Comparison of ENCODE assay signal across 37 cellular contexts in the genomic region with DNA sequence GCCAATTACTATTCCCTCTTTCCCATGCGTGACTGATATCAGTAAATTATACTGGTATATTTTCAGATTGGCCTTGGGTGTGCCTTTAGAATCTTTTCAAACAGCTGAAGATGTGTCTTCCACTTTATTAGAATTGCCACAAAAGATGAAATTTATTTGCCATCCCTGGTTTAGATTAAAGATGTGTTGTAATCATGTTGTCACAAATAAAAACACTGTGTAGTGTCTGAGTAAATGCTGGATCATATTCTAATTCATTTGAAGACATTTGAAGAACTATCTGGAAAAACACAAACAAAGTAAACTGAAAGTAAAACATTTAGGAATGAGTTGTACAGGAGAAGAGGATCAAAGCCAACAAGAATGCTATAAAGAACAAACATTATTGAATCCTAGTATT.
"Had no signal": no experiment of that assay in that cellular context is flagged by ENCODE, and none has a peak within 500 bp of the region (broad histone marks: within the 10 kb centered on the region; RNA-seq: fewer than 3 reads in every experiment).

No MANE protein-coding gene starts in this region.

- H3K4me1 Mint-ChIP-seq: activated B cell treated with CpG ODN at 0.5 μM for 24 hours; activated CD4-positive, alpha-beta T cell treated with anti-CD3 and anti-CD28 coated beads, Interleukin-2, amount 10 ng/mL, durations not matched to agents 24 days and 14 days; activated naive CD8-positive, alpha-beta T cell treated with anti-CD3 and anti-CD28 coated beads for 36 hours; activated T-helper 17 cell treated with anti-CD3 and anti-CD28 coated beads, Interleukin-2, amount 50 U/mL, for 72 hours had no signal

- FAIRE-seq: astrocyte, TTC549 had no signal

- H3K4me3 ChIP-seq: adrenal gland, body of pancreas, breast epithelium had no signal

- H3K9me3 ChIP-seq: body of pancreas, breast epithelium had no signal

- H3K27ac ChIP-seq: adrenal gland, body of pancreas, brain microvascular endothelial cell, breast epithelium, VCaP had no signal

- ATAC-seq: activated CD8-positive, alpha-beta T cell treated with anti-CD3 and anti-CD28 coated beads for 36 hours; activated naive CD4-positive, alpha-beta T cell treated with anti-CD3 and anti-CD28 coated beads, Interleukin-2, amount 50 U/mL, for 72 hours; activated T-cell treated with anti-CD3 and anti-CD28 coated beads, Interleukin-2, amount 50 U/mL, for 4 hours; activated T-cell treated with anti-CD3 and anti-CD28 coated beads, Interleukin-2, amount 50 U/mL, for 72 hours; activated T-helper 17 cell treated with anti-CD3 and anti-CD28 coated beads, Interleukin-2, amount 50 U/mL, for 72 hours; body of pancreas had no signal

- H3K36me3 ChIP-seq: adrenal gland, brain microvascular endothelial cell, breast epithelium had no signal

- H3K4me1 ChIP-seq: adrenal gland, body of pancreas, breast epithelium had no signal

- H3K27me3 ChIP-seq: adrenal gland, body of pancreas, brain microvascular endothelial cell, breast epithelium had no signal

- H3K27ac Mint-ChIP-seq: activated B cell treated with CpG ODN at 0.5 μM for 24 hours; activated CD4-positive, alpha-beta memory T cell treated with anti-CD3 and anti-CD28 coated beads for 36 hours; activated CD4-positive, alpha-beta T cell treated with anti-CD3 and anti-CD28 coated beads, Interleukin-2, amount 10 ng/mL, durations not matched to agents 24 days and 14 days; activated CD8-positive, alpha-beta T cell treated with anti-CD3 and anti-CD28 coated beads for 36 hours; activated naive CD4-positive, alpha-beta T cell treated with anti-CD3 and anti-CD28 coated beads for 36 hours; activated naive CD4-positive, alpha-beta T cell treated with anti-CD3 and anti-CD28 coated beads, Interleukin-2, amount 50 U/mL, for 72 hours; activated naive CD8-positive, alpha-beta T cell treated with anti-CD3 and anti-CD28 coated beads for 36 hours; activated T-cell treated with anti-CD3 and anti-CD28 coated beads, Interleukin-2, amount 50 U/mL, for 72 hours; activated T-helper 1 cell treated with anti-CD3 and anti-CD28 coated beads, Interleukin-12 subunit alpha, Interleukin-12 subunit beta, Interleukin-2, Interleukin-4 antibody, amounts not matched to agents 30 ng/mL and 10 ng/mL and 1 ng/mL, durations not matched to agents 14 hours and 24 hours and 36 hours; activated T-helper 17 cell treated with anti-CD3 and anti-CD28 coated beads, Interleukin-2, amount 50 U/mL, for 72 hours; T-helper 1 cell treated with Interleukin-12 subunit alpha and Interleukin-12 subunit beta and Interleukin-4 antibody, amounts not matched to agents 30 μg/mL and 1 μg/mL, for 36 hours; T-helper 2 cell treated with Interferon-gamma antibody and Interleukin-4, amounts not matched to agents 5 μg/mL and 100 μg/mL, for 36 hours had no signal

- H3K4me3 Mint-ChIP-seq: activated B cell treated with CpG ODN at 0.5 μM for 24 hours; activated CD4-positive, alpha-beta memory T cell treated with anti-CD3 and anti-CD28 coated beads for 36 hours; activated CD4-positive, alpha-beta T cell treated with anti-CD3 and anti-CD28 coated beads, Interleukin-2, amount 10 ng/mL, durations not matched to agents 24 days and 14 days; activated CD8-positive, alpha-beta T cell treated with anti-CD3 and anti-CD28 coated beads for 36 hours; activated naive CD4-positive, alpha-beta T cell treated with anti-CD3 and anti-CD28 coated beads for 36 hours; activated naive CD8-positive, alpha-beta T cell treated with anti-CD3 and anti-CD28 coated beads for 36 hours; activated T-cell treated with anti-CD3 and anti-CD28 coated beads, Interleukin-2, amount 50 U/mL, for 4 hours; activated T-cell treated with anti-CD3 and anti-CD28 coated beads, Interleukin-2, amount 50 U/mL, for 72 hours; activated T-helper 1 cell treated with anti-CD3 and anti-CD28 coated beads, Interleukin-12 subunit alpha, Interleukin-12 subunit beta, Interleukin-2, Interleukin-4 antibody, amounts not matched to agents 30 ng/mL and 10 ng/mL and 1 ng/mL, durations not matched to agents 14 hours and 24 hours and 36 hours; activated T-helper 17 cell treated with anti-CD3 and anti-CD28 coated beads, Interleukin-2, amount 50 U/mL, for 72 hours; T-helper 1 cell treated with Interleukin-12 subunit alpha and Interleukin-12 subunit beta and Interleukin-4 antibody, amounts not matched to agents 30 μg/mL and 1 μg/mL, for 36 hours; T-helper 2 cell treated with Interferon-gamma antibody and Interleukin-4, amounts not matched to agents 5 μg/mL and 100 μg/mL, for 36 hours had no signal

- H3K36me3 Mint-ChIP-seq: activated CD4-positive, alpha-beta memory T cell treated with anti-CD3 and anti-CD28 coated beads for 36 hours; activated naive CD4-positive, alpha-beta T cell treated with anti-CD3 and anti-CD28 coated beads, Interleukin-2, amount 50 U/mL, for 72 hours; activated naive CD8-positive, alpha-beta T cell treated with anti-CD3 and anti-CD28 coated beads for 36 hours had no signal

- H3K27me3 Mint-ChIP-seq: activated B cell treated with CpG ODN at 0.5 μM for 24 hours; activated CD4-positive, alpha-beta memory T cell treated with anti-CD3 and anti-CD28 coated beads for 36 hours; activated CD4-positive, alpha-beta T cell treated with anti-CD3 and anti-CD28 coated beads, Interleukin-2, amount 10 ng/mL, durations not matched to agents 24 days and 14 days; activated CD8-positive, alpha-beta T cell treated with anti-CD3 and anti-CD28 coated beads for 36 hours; activated naive CD8-positive, alpha-beta T cell treated with anti-CD3 and anti-CD28 coated beads for 36 hours; activated T-helper 17 cell treated with anti-CD3 and anti-CD28 coated beads, Interleukin-2, amount 50 U/mL, for 72 hours had no signal

- DNase-seq: activated B cell treated with CpG ODN at 0.5 μM for 24 hours; activated CD4-positive, alpha-beta memory T cell treated with anti-CD3 and anti-CD28 coated beads for 36 hours; activated CD4-positive, alpha-beta T cell treated with anti-CD3 and anti-CD28 coated beads for 4 hours; activated CD4-positive, alpha-beta T cell treated with anti-CD3 and anti-CD28 coated beads, Interleukin-2, amount 10 ng/mL, durations not matched to agents 24 days and 14 days; activated CD4-positive, alpha-beta T cell treated with anti-CD3 and anti-CD28 coated beads, Interleukin-2, amount 50 U/mL, for 1 hour; activated CD4-positive, alpha-beta T cell treated with anti-CD3 and anti-CD28 coated beads, Interleukin-2, amount 50 U/mL, for 4 hours; activated CD4-positive, CD25-positive, alpha-beta regulatory T cell treated with anti-CD3 and anti-CD28 coated beads, Interleukin-2, amount 50 U/mL, for 72 hours; activated CD8-positive, alpha-beta memory T cell treated with anti-CD3 and anti-CD28 coated beads, Interleukin-2, amount 50 U/mL, for 4 hours; activated CD8-positive, alpha-beta T cell treated with anti-CD3 and anti-CD28 coated beads for 36 hours; activated effector memory CD4-positive, alpha-beta T cell treated with anti-CD3 and anti-CD28 coated beads, Interleukin-2, amount 50 U/mL, for 16 hours; activated gamma-delta T cell treated with Interleukin-2 at 50 U/mL for 16 hours; activated naive CD4-positive, alpha-beta T cell; activated naive CD4-positive, alpha-beta T cell treated with anti-CD3 and anti-CD28 coated beads for 36 hours; activated naive CD4-positive, alpha-beta T cell treated with anti-CD3 and anti-CD28 coated beads, Interleukin-2, amount 50 U/mL, for 16 hours; activated naive CD8-positive, alpha-beta T cell treated with anti-CD3 and anti-CD28 coated beads for 36 hours; activated T-cell treated with anti-CD3 and anti-CD28 coated beads for 4 hours; activated T-cell treated with anti-CD3 and anti-CD28 coated beads, Interleukin-2, amount 50 U/mL, for 1 hour; activated T-cell treated with anti-CD3 and anti-CD28 coated beads, Interleukin-2, amount 50 U/mL, for 4 hours; activated T-cell treated with anti-CD3 and anti-CD28 coated beads, Interleukin-2, amount 50 U/mL, for 72 hours; adrenal gland; amniotic stem cell; aorta; body of pancreas; brain microvascular endothelial cell; central memory CD4-positive, alpha-beta T cell; T-helper 1 cell; T-helper 2 cell; T-helper 9 cell had no signal

- H3K9me3 Mint-ChIP-seq: activated B cell treated with CpG ODN at 0.5 μM for 24 hours; activated CD4-positive, alpha-beta T cell treated with anti-CD3 and anti-CD28 coated beads, Interleukin-2, amount 10 ng/mL, durations not matched to agents 24 days and 14 days; activated T-cell treated with anti-CD3 and anti-CD28 coated beads, Interleukin-2, amount 50 U/mL, for 4 hours; activated T-helper 1 cell treated with anti-CD3 and anti-CD28 coated beads, Interleukin-12 subunit alpha, Interleukin-12 subunit beta, Interleukin-2, Interleukin-4 antibody, amounts not matched to agents 30 ng/mL and 10 ng/mL and 1 ng/mL, durations not matched to agents 14 hours and 24 hours and 36 hours had no signal
